Comparison of ENCODE assay signal across 8 cellular contexts in the genomic region with DNA sequence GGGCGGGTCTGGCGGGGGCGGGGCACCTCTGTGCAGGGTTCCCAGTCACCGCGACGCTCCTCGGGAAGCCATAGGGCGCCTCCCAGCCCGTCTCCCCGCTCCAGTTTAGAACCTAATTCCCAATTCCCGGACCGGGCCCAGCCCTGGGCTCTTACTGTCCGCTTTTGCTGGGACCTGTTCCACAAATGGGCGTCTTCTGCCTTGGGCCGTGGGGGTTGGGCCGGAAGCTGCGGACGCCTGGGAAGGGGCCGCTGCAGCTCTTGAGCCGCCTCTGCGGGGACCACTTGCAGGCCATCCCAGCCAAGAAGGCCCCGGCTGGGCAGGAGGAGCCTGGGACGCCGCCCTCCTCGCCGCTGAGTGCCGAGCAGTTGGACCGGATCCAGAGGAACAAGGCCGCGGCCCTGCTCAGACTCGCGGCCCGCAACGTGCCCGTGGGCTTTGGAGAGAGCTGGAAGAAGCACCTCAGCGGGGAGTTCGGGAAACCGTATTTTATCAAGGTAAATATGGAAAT. TPM values are rescaled to one million over a fixed set of nuclear protein-coding genes. Genes with fewer than 3 reads are reported as not detected.
A peak's percentile ranks its signal among the peaks of the same experiment; 100 is the strongest.
DNase-seq lines count a peak whose midpoint lies in the region; ATAC-seq and TF ChIP-seq lines count a peak whose summit lies in the region.

No MANE protein-coding gene starts in this region.

- TF ChIP-seq EP300 in Ishikawa (IDR thresholded peaks at IDR 0.05; ENCODE audit: borderline replicate concordance) = no peak

- TF ChIP-seq CTCF in GM06990 (IDR thresholded peaks at IDR 0.05; ENCODE audit: insufficient read depth, low read length, poor library complexity, severe bottlenecking) = no peak
- TF ChIP-seq CTCF in astrocyte of the spinal cord (IDR thresholded peaks at IDR 0.05; ENCODE audit: low read depth, low read length) = no peak
- peak in 1 of 11 experiments; percentile 1 for TF ChIP-seq CTCF in spleen (IDR thresholded peaks at IDR 0.05 in 8 of 11, conservative IDR thresholded peaks at IDR 0.05 in 3 of 11)

- intact Hi-C loops in spleen (cut with DNase I; ENCODE audit: low total_unique reads) = loop anchor here (10.0 kb wide), 2 partner anchors 433 to 533 kb away; partner anchors contain the start of genes ISCU and SART3

- TF ChIP-seq POLR2A in spleen (IDR thresholded peaks at IDR 0.05) = no peak

- H3K9ac ChIP-seq in iPS-20b (ENCODE audit: low read depth, low read length) = peak overlapping the region; percentile 93

- peaks cover 5% of the 10 kb centered on the region; the same call in 1 of the 2 replicates for H3K4me1 ChIP-seq in iPS-20b (ENCODE audit: insufficient read depth, low read length)
- peaks cover 6 to 58% (median 40%) of the 10 kb centered on the region in 6 donors for H3K4me1 ChIP-seq in spleen

- 0 to 1% (median 0%) methylated on average over 23 to 38 of the region's 38 CpGs for WGBS in spleen, 5 donors

- ATAC-seq in GM21717 (IDR thresholded peaks at IDR 0.05; ENCODE audit: unreplicated experiment) = peak; percentile 18

- H3K36me3 ChIP-seq in GM06990 (ENCODE audit: control insufficient read depth, insufficient read depth, low read length) (peaks cover 6% of the 10 kb centered on the region), iPS-20b (ENCODE audit: insufficient read depth, low read depth, low read length) (peaks cover 47% of the 10 kb centered on the region), spleen (peaks cover 0 to 27% (median 11%) of the 10 kb centered on the region in 6 donors)

- in situ Hi-C loops in astrocyte of the spinal cord (cut with HindIII; ENCODE audit: low sequenced_read_pairs) = no loop called here

- no peak overlapping the region for H3K27ac ChIP-seq in iPS-20b (ENCODE audit: low read length)
- H3K27ac ChIP-seq in spleen = peak overlapping the region; percentile 50 to 90 (median 88)

- no peak for DNase-seq in GM06990 (ENCODE audit: extremely low read depth, insufficient read length)
- DNase-seq in astrocyte of the spinal cord (ENCODE audit: low read depth, low spot score) = peak; percentile 72
- DNase-seq in spleen = no peak
- no peak for DNase-seq in NCI-H510A (lab: John Stamatoyannopoulos, UW)
- DNase-seq in amniotic stem cell (lab: John Stamatoyannopoulos, UW) = no peak

- H3K27me3 ChIP-seq in GM06990 (replicated peaks; ENCODE audit: control insufficient read depth, insufficient read depth, low read length) = no peaks in the 10 kb centered on the region
- peaks cover under 1% of the 10 kb centered on the region; the same call in 1 of the 2 replicates for H3K27me3 ChIP-seq in iPS-20b (ENCODE audit: insufficient read depth, low read length)
- H3K27me3 ChIP-seq in spleen (replicated peaks in 1 of 7) = peaks cover 0 to 8% (median 0%) of the 10 kb centered on the region in 7 donors

- H3K9me3 ChIP-seq in iPS-20b (ENCODE audit: insufficient read depth, low read depth, low read length) (no peaks in the 10 kb centered on the region), spleen (no peaks in the 10 kb centered on the region)

- H3K4me3 ChIP-seq in GM06990 (replicated peaks; ENCODE audit: low read depth, low read length) (peak overlapping the region; percentile 71), astrocyte of the spinal cord (ENCODE audit: low read depth, low read length) (peak overlapping the region; percentile 76), iPS-20b (ENCODE audit: low read length) (peak overlapping the region; percentile 95), spleen (peak overlapping the region; percentile 76 to 98 (median 95))

- no peak for TF ChIP-seq RAD21 in Ishikawa (IDR thresholded peaks at IDR 0.05; ENCODE audit: low read depth)

TF ChIP-seq in Ishikawa, 13 proteins besides CTCF, POLR2A, EP300 and RAD21:
- TF ChIP-seq TCF12 (IDR thresholded peaks at IDR 0.05; ENCODE audit: low read depth) = no peak
- TF ChIP-seq FOXM1 (IDR thresholded peaks at IDR 0.05; ENCODE audit: borderline replicate concordance, low read depth) = 0 out of 2 replicates have a peak, but pooled peaks have one; percentile 14
- TF ChIP-seq CREB1 (IDR thresholded peaks at IDR 0.05; ENCODE audit: low read depth) = no peak
- TF ChIP-seq NFIC (IDR thresholded peaks at IDR 0.05) = peak; percentile 70; the same call in 1 of the 2 replicates
- TF ChIP-seq, protein P1, sequence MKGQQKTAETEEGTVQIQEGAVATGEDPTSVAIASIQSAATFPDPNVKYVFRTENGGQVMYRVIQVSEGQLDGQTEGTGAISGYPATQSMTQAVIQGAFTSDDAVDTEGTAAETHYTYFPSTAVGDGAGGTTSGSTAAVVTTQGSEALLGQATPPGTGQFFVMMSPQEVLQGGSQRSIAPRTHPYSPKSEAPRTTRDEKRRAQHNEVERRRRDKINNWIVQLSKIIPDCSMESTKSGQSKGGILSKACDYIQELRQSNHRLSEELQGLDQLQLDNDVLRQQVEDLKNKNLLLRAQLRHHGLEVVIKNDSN (IDR thresholded peaks at IDR 0.05) = no peak
- no peak for TF ChIP-seq EGR1 (IDR thresholded peaks at IDR 0.05)
- TF ChIP-seq YY1 (IDR thresholded peaks at IDR 0.05; ENCODE audit: low read depth) = peak; percentile 39; the same call in 1 of the 2 replicates
TF ChIP-seq in Ishikawa: peak in this region for 3.

RNA-seq across cellular contexts. Expression of gene UNG, which starts 0.8 kb away (rescaled TPM):
- total RNA-seq in spleen = 10 to 100 TPM; 15.0 to 30.6 (median 18.5) TPM
- 10 to 100 TPM in 2 of 3 donors, 1 to 10 TPM in 1; 9.8 to 18.1 (median 14.7) TPM for polyA plus RNA-seq in spleen

RNA-seq across cellular contexts. Expression of gene ALKBH2, which starts 4.9 kb away (rescaled TPM):
- total RNA-seq in spleen = 10 to 100 TPM in 5 of 7 donors, 1 to 10 TPM in 2; 8.6 to 18.8 (median 12.3) TPM
- 10 to 100 TPM; 28.2 to 40.3 (median 32.2) TPM for polyA plus RNA-seq in spleen

RNA-seq across cellular contexts. Expression of gene ACACB, which starts 18.2 kb away (rescaled TPM):
- total RNA-seq in spleen = 100 to 1,000 TPM in 1 of 7 donors, 10 to 100 TPM in 6; 24.7 to 111 (median 55.4) TPM
- polyA plus RNA-seq in spleen = 10 to 100 TPM in 1 of 3 donors, 1 to 10 TPM in 2; 2.8 to 14.9 (median 5.6) TPM

RNA-seq across cellular contexts. Expression of gene USP30, which starts 45.8 kb away (rescaled TPM):
- total RNA-seq in spleen = 10 to 100 TPM in 6 of 7 donors, 1 to 10 TPM in 1; 9.0 to 23.2 (median 12.2) TPM
- polyA plus RNA-seq in spleen = 1 to 10 TPM; 3.9 to 4.5 (median 4.1) TPM
